ENCODE assay signal across 1 cellular context in genomic region chr17:75587718-75588545, GRCh38.
TF ChIP-seq lines count a peak whose summit lies in the region.

TSS of gene MYO15B (plus strand) at chr17:75587800. CDS start at chr17:75588058, 258 bp downstream.

TF ChIP-seq in HepG2, 621 proteins besides CTCF, POLR2A, EP300 and RAD21 (continued from another document):
- TF ChIP-seq, protein P1, sequence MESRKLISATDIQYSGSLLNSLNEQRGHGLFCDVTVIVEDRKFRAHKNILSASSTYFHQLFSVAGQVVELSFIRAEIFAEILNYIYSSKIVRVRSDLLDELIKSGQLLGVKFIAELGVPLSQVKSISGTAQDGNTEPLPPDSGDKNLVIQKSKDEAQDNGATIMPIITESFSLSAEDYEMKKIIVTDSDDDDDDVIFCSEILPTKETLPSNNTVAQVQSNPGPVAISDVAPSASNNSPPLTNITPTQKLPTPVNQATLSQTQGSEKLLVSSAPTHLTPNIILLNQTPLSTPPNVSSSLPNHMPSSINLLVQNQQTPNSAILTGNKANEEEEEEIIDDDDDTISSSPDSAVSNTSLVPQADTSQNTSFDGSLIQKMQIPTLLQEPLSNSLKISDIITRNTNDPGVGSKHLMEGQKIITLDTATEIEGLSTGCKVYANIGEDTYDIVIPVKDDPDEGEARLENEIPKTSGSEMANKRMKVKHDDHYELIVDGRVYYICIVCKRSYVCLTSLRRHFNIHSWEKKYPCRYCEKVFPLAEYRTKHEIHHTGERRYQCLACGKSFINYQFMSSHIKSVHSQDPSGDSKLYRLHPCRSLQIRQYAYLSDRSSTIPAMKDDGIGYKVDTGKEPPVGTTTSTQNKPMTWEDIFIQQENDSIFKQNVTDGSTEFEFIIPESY (CRISPR knock-in tag; IDR thresholded peaks at IDR 0.05): peak; percentile 5; the same call in 1 of the 2 replicates
- TF ChIP-seq ZNF607 (CRISPR knock-in tag; IDR thresholded peaks at IDR 0.05; ENCODE audit: borderline replicate concordance): 0 out of 2 replicates have a peak, but pooled peaks have one; percentile 13
